In the genomic region with DNA sequence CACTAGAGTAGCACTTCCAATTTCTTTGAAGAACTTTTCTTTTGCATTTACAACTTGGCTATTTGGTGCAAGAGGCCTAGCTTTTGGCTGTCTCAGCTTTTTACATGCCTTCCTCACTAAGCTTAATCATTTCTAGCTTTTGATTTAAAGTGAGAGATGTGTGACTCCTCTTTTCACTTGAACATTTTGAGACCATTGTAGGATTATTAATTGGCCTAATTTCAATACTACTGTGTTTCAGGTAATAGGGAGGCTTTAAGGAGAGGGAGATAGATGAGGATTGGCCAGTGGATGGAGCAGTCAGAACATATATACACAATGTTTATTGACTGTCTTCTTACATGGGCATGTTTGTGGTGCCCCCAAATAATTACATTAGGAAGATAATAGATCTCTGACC, we compare ENCODE assay signal across 7 cellular contexts.
"Had no signal": no experiment of that assay in that cellular context is flagged by ENCODE, and none has a peak within 500 bp of the region (broad histone marks: within the 10 kb centered on the region; RNA-seq: fewer than 3 reads in every experiment).

No MANE protein-coding gene starts in this region.

- DNase-seq: GOT3, H7, H9, HCEC 1CT, HFFc6 had no signal

- ATAC-seq: GM23338, HCT116 had no signal

- H3K4me3 Mint-ChIP-seq: GM23338, H9, HFFc6 had no signal

- H3K27ac Mint-ChIP-seq: GM23338, H9, HFFc6 had no signal
